Comparison of ENCODE assay signal across 7 cellular contexts in genomic region chr19:49488046-49488862, GRCh38. TPM values are rescaled to one million over a fixed set of nuclear protein-coding genes. Genes with fewer than 3 reads are reported as not detected.
DNase-seq lines count a peak whose midpoint lies in the region; ATAC-seq and TF ChIP-seq lines count a peak whose summit lies in the region.

No MANE protein-coding gene starts in this region.

- ATAC-seq in HG02678 (IDR thresholded peaks at IDR 0.05; ENCODE audit: unreplicated experiment) (no peak), HG03139 (IDR thresholded peaks at IDR 0.05; ENCODE audit: unreplicated experiment) (no peak)

- no peaks in the 10 kb centered on the region; the same call in 1 of the 2 replicates for H4K20me1 ChIP-seq in SU-DHL-6 (ENCODE audit: low read depth, low read length)

- H3K4me2 ChIP-seq in SU-DHL-6 (ENCODE audit: low read depth, low read length, poor library complexity, severe bottlenecking) = peak overlapping the region; percentile 84

- H3K9ac ChIP-seq in SU-DHL-6 (ENCODE audit: low read length) (peak overlapping the region; percentile 100), skeletal muscle tissue (ENCODE audit: low read depth in 1 of 3, low read length in 3 of 3) (peak overlapping the region; percentile 91 to 98 (median 96))

- H3K4me1 ChIP-seq in skeletal muscle tissue (ENCODE audit: control insufficient read depth in 3 of 3, insufficient read depth in 3 of 3, low read length in 3 of 3) = peaks cover 23 to 32% (median 24%) of the 10 kb centered on the region in 3 donors

- H3K27ac ChIP-seq in SU-DHL-6 (ENCODE audit: low read depth, low read length) = peak overlapping the region; percentile 91
- peak overlapping the region; percentile 88 for H3K27ac ChIP-seq in skeletal muscle tissue (ENCODE audit: low read depth, low read length)

- no peak for DNase-seq in HFF-Myc (ENCODE audit: extremely low read depth, low read depth)
- no peak for DNase-seq in fibroblast of pulmonary artery (ENCODE audit: low read depth)
- no peak for DNase-seq in NOMO-1 treated with dmso at 0.1 percent for 144 hours (lab: John Stamatoyannopoulos, UW; ENCODE audit: unreplicated experiment)

- H3F3A ChIP-seq in SU-DHL-6 (ENCODE audit: insufficient read depth) = peaks cover 58% of the 10 kb centered on the region

- H2AFZ ChIP-seq in SU-DHL-6 (ENCODE audit: low read depth, low read length, severe bottlenecking) = no peak overlapping the region

- peaks cover 33% of the 10 kb centered on the region for H3K79me2 ChIP-seq in SU-DHL-6 (ENCODE audit: insufficient read depth, low read length)

- no peaks in the 10 kb centered on the region for H3K9me2 ChIP-seq in SU-DHL-6 (replicated peaks; ENCODE audit: insufficient read depth, low read length)

- H3K9me3 ChIP-seq in SU-DHL-6 (ENCODE audit: insufficient read depth, low read length) (no peaks in the 10 kb centered on the region), skeletal muscle tissue (ENCODE audit: control insufficient read depth in 3 of 3, low read length in 3 of 3) (no peaks in the 10 kb centered on the region)

- H3K4me3 ChIP-seq in HFF-Myc (replicated peaks; ENCODE audit: low read depth, low read length) (peak overlapping the region; percentile 100), SU-DHL-6 (ENCODE audit: insufficient read depth, low read length, poor library complexity, severe bottlenecking) (peak overlapping the region; percentile 98), fibroblast of pulmonary artery (replicated peaks; ENCODE audit: low read depth, low read length) (peak overlapping the region; percentile 100), skeletal muscle tissue (ENCODE audit: low read length in 3 of 3) (peak overlapping the region; percentile 85 to 100 (median 90))

- H3K27me3 ChIP-seq in SU-DHL-6 (ENCODE audit: low read length) (no peaks in the 10 kb centered on the region), skeletal muscle tissue (ENCODE audit: control insufficient read depth in 3 of 3, insufficient read depth in 3 of 3, low read length in 3 of 3) (no peaks in the 10 kb centered on the region)

- no peak for TF ChIP-seq CTCF in HFF-Myc (IDR thresholded peaks at IDR 0.05; ENCODE audit: low read depth, low read length, missing control alignments)
- TF ChIP-seq CTCF in SU-DHL-6 (IDR thresholded peaks at IDR 0.05; ENCODE audit: insufficient read depth, low read length, poor library complexity, severe bottlenecking) = no peak
- TF ChIP-seq CTCF in fibroblast of pulmonary artery (IDR thresholded peaks at IDR 0.05; ENCODE audit: low read length, missing control alignments) = no peak

- H3K36me3 ChIP-seq in SU-DHL-6 (ENCODE audit: low read length) (peaks cover 35% of the 10 kb centered on the region), skeletal muscle tissue (ENCODE audit: control insufficient read depth in 3 of 3, insufficient read depth in 3 of 3, low read length in 3 of 3) (peaks cover 35 to 40% (median 37%) of the 10 kb centered on the region in 3 donors)

RNA-seq across cellular contexts. Expression of gene RPL13A, which starts 0.8 kb away (rescaled TPM):
- 4,175 TPM for total RNA-seq in skeletal muscle tissue

RNA-seq across cellular contexts. Expression of gene RPS11, which starts 8.0 kb away (rescaled TPM):
- total RNA-seq in skeletal muscle tissue = 5,888 TPM

RNA-seq across cellular contexts. Expression of gene FLT3LG, which starts 14.2 kb away (rescaled TPM):
- 0.52 TPM for total RNA-seq in skeletal muscle tissue

RNA-seq across cellular contexts. Expression of gene FCGRT, which starts 24.2 kb away (rescaled TPM):
- 114 TPM for total RNA-seq in skeletal muscle tissue

RNA-seq across cellular contexts. Expression of gene ALDH16A1, which starts 35.2 kb away (rescaled TPM):
- total RNA-seq in skeletal muscle tissue = 20.9 TPM
